In the genomic region with DNA sequence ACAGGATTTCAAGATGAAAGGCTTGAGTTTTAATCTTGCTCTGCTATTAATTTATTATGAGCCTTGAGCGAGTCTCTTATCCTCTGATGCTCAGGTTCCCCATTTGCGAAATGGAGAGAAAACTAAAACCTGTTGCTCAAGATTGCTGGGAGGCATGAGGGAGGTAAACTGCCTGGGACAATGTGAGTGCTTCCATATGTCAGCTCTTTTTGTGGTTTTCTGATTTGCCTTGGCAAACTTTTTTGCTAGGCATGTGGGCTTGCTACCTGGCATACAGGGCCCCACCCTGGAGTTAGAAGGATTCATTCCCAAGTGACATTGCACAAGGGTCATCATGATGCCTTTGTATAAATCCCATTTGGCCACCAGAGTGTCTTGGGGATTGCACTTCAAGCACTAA, we compare ENCODE assay signal across 24 cellular contexts. TPM values are rescaled to one million over a fixed set of nuclear protein-coding genes. Genes with fewer than 3 reads are reported as not detected.
DNase-seq lines count a peak whose midpoint lies in the region; ATAC-seq and TF ChIP-seq lines count a peak whose summit lies in the region.
"Had no signal": no experiment of that assay in that cellular context is flagged by ENCODE, and none has a peak within 500 bp of the region (broad histone marks: within the 10 kb centered on the region; RNA-seq: fewer than 3 reads in every experiment).

No MANE protein-coding gene starts in this region.

- H3K36me3 ChIP-seq in esophagus muscularis mucosa = no peaks in the 10 kb centered on the region
- no peaks in the 10 kb centered on the region for H3K36me3 ChIP-seq in muscle layer of colon (ENCODE audit: insufficient read depth, low read length)
- H3K36me3 ChIP-seq: BLaER1 treated with 17β-estradiol and CSF1 and Interleukin-3, amounts not matched to agents 10 nM and 100 nM had no signal

- TF ChIP-seq POLR2A in esophagus muscularis mucosa (IDR thresholded peaks at IDR 0.05; ENCODE audit: low read depth) = no peak

- no peak overlapping the region for H3K4ac ChIP-seq in H9 (ENCODE audit: low read depth, low read length)

- intact Hi-C loops in esophagus muscularis mucosa (cut with DNase I) = no loop called here

- no peak overlapping the region for H3K4me3 ChIP-seq in AG10803 (ENCODE audit: low read length)
- no peak overlapping the region for H3K4me3 ChIP-seq in esophagus muscularis mucosa
- no peak overlapping the region for H3K4me3 ChIP-seq in muscle layer of colon (ENCODE audit: low read depth in 1 of 2, low read length in 2 of 2)
- H3K4me3 ChIP-seq: BLaER1 treated with 17β-estradiol and CSF1 and Interleukin-3, amounts not matched to agents 10 nM and 100 nM; GM23248 had no signal

- H3K23me2 ChIP-seq in H9 (ENCODE audit: insufficient read length, low read depth, low read length, poor library complexity, severe bottlenecking) = no peaks in the 10 kb centered on the region

- ATAC-seq in activated naive CD8-positive, alpha-beta T cell treated with anti-CD3 and anti-CD28 coated beads, Interleukin-2, amount 50 U/mL, for 24 hours = no peak
- ATAC-seq in naive thymus-derived CD8-positive, alpha-beta T cell = no peak
- ATAC-seq: HCT116 had no signal

- no peaks in the 10 kb centered on the region for H3K79me1 ChIP-seq in H9 (ENCODE audit: insufficient read depth, low read depth, low read length, poor library complexity, severe bottlenecking)

- H3K14ac ChIP-seq in H9 (ENCODE audit: insufficient read depth, low read length) = no peak overlapping the region

- DNase-seq in AG10803 (ENCODE audit: low read depth) (peak; percentile 81), H9 (peak; percentile 3), esophagus muscularis mucosa (ENCODE audit: extremely low spot score) (no peak), HT-29 (ENCODE audit: low spot score) (no peak), immature natural killer cell (no peak)
- no peak for DNase-seq in activated naive CD8-positive, alpha-beta T cell treated with anti-CD3 and anti-CD28 coated beads, Interleukin-2, amount 50 U/mL, for 24 hours
- DNase-seq in naive thymus-derived CD8-positive, alpha-beta T cell = no peak
- DNase-seq: Caco-2; CD4-positive, alpha-beta memory T cell; DMS 273 treated with DMSO at 0.1 percent for 48 hours; DMS79 treated with DMSO at 0.1 percent for 48 hours; GM23248; KG1; NCI-H1092 treated with DMSO at 0.1 percent for 48 hours; NCI-H1436 treated with DMSO at 0.1 percent for 48 hours; NCI-H1930; NCI-H226; NCI-H524 treated with DMSO at 0.1 percent for 48 hours; OCI-M1; Right ventricle myocardium superior had no signal

- no peak overlapping the region for H3K23ac ChIP-seq in H9 (ENCODE audit: insufficient read length, low read depth, low read length)

- H3K4me1 ChIP-seq in H9 (ENCODE audit: insufficient read depth, low read length) (peaks cover 2% of the 10 kb centered on the region; the same call in 1 of the 2 replicates), esophagus muscularis mucosa (peaks cover 47 to 100% (median 92%) of the 10 kb centered on the region in 4 donors), muscle layer of colon (ENCODE audit: insufficient read depth, low read length) (peaks cover 85% of the 10 kb centered on the region)
- H3K4me1 ChIP-seq: BLaER1 treated with 17β-estradiol and CSF1 and Interleukin-3, amounts not matched to agents 10 nM and 100 nM; Caco-2 had no signal

- H3K9me3 ChIP-seq in H9 (ENCODE audit: control insufficient read depth, low read depth, low read length) (no peaks in the 10 kb centered on the region), esophagus muscularis mucosa (no peaks in the 10 kb centered on the region), muscle layer of colon (ENCODE audit: low read length) (no peaks in the 10 kb centered on the region)
- H3K9me3 ChIP-seq: BLaER1 treated with 17β-estradiol and CSF1 and Interleukin-3, amounts not matched to agents 10 nM and 100 nM; Caco-2 had no signal

- no peak overlapping the region for H2BK20ac ChIP-seq in H9 (ENCODE audit: low read depth, low read length, poor library complexity, severe bottlenecking)

- no peak for TF ChIP-seq EP300 in esophagus muscularis mucosa (IDR thresholded peaks at IDR 0.05)

- H3K18ac ChIP-seq in H9 (ENCODE audit: insufficient read length, low read depth, low read length) = no peak overlapping the region

- no peak overlapping the region for H2BK120ac ChIP-seq in H9 (ENCODE audit: low read depth, low read length, poor library complexity, severe bottlenecking)

- H2AFZ ChIP-seq in H9 (ENCODE audit: low read length) = no peak overlapping the region
- H2AFZ ChIP-seq: GM23248 had no signal

- no CpG with 5 or more reads among the region's 2 CpGs for WGBS in H9 (ENCODE audit: extremely low coverage, insufficient read length, low lambda C conversion rate)
- WGBS in esophagus muscularis mucosa = 96% methylated on average over 2 of the region's 2 CpGs

- H4K5ac ChIP-seq in H9 (ENCODE audit: insufficient read length, low read depth, low read length) = no peak overlapping the region

- H3K27ac ChIP-seq in H9 (ENCODE audit: insufficient read length, low read depth, low read length) (no peak overlapping the region), esophagus muscularis mucosa (replicated peaks in 1 of 4) (peak overlapping the region; percentile 80 to 85 (median 84)), muscle layer of colon (ENCODE audit: low read depth, low read length) (peak overlapping the region; percentile 30)
- H3K27ac ChIP-seq: BLaER1 treated with 17β-estradiol and CSF1 and Interleukin-3, amounts not matched to agents 10 nM and 100 nM; GM23248 had no signal

- peaks cover 3% of the 10 kb centered on the region; the same call in 1 of the 2 replicates for H3K27me3 ChIP-seq in H9 (ENCODE audit: insufficient read depth, low read length)
- H3K27me3 ChIP-seq in esophagus muscularis mucosa = no peaks in the 10 kb centered on the region
- H3K27me3 ChIP-seq in muscle layer of colon (ENCODE audit: control insufficient read depth in 1 of 2, insufficient read depth in 2 of 2, low read length in 2 of 2) = no peaks in the 10 kb centered on the region
- H3K27me3 ChIP-seq: BLaER1 treated with 17β-estradiol and CSF1 and Interleukin-3, amounts not matched to agents 10 nM and 100 nM had no signal

- no peak overlapping the region for H2BK5ac ChIP-seq in H9 (ENCODE audit: insufficient read length, low read length)

- H3K79me2 ChIP-seq in H9 (ENCODE audit: insufficient read depth, low read length) = no peaks in the 10 kb centered on the region

- no peak overlapping the region for H3K4me2 ChIP-seq in H9 (ENCODE audit: insufficient read depth, insufficient read length, low read length)
- H3K4me2 ChIP-seq: BLaER1 treated with 17β-estradiol and CSF1 and Interleukin-3, amounts not matched to agents 10 nM and 100 nM had no signal

- H3K4me1 Mint-ChIP-seq in H9 (peaks cover 38 to 56% of the 10 kb centered on the region in 2 experiments), immature natural killer cell (no peaks in the 10 kb centered on the region)
- H3K4me1 Mint-ChIP-seq in activated naive CD8-positive, alpha-beta T cell treated with anti-CD3 and anti-CD28 coated beads, Interleukin-2, amount 50 U/mL, for 24 hours = peaks cover 12% of the 10 kb centered on the region
- H3K4me1 Mint-ChIP-seq in naive thymus-derived CD8-positive, alpha-beta T cell = peaks cover 15 to 31% (median 22%) of the 10 kb centered on the region in 4 donors

- H2BK12ac ChIP-seq in H9 (ENCODE audit: insufficient read length, low read depth, low read length) = no peak overlapping the region

- H3K9me3 Mint-ChIP-seq in H9 (no peaks in the 10 kb centered on the region; a peak in 2 of 5 replicates), immature natural killer cell (peaks cover 0 to 1% (median 0%) of the 10 kb centered on the region in 6 donors)
- no peaks in the 10 kb centered on the region for H3K9me3 Mint-ChIP-seq in activated naive CD8-positive, alpha-beta T cell treated with anti-CD3 and anti-CD28 coated beads, Interleukin-2, amount 50 U/mL, for 24 hours
- H3K9me3 Mint-ChIP-seq in naive thymus-derived CD8-positive, alpha-beta T cell = no peaks in the 10 kb centered on the region

- H4K91ac ChIP-seq in H9 (ENCODE audit: insufficient read length, low read depth, low read length) = no peak overlapping the region

- H3K27me3 Mint-ChIP-seq in H9 (ENCODE audit: low read depth) (peaks cover 30% of the 10 kb centered on the region), immature natural killer cell (ENCODE audit: low read depth in 3 of 3) (peaks cover 0 to 7% (median 4%) of the 10 kb centered on the region in 3 donors)
- H3K27me3 Mint-ChIP-seq in activated naive CD8-positive, alpha-beta T cell treated with anti-CD3 and anti-CD28 coated beads, Interleukin-2, amount 50 U/mL, for 24 hours = no peaks in the 10 kb centered on the region
- peaks cover 0 to 2% (median 0%) of the 10 kb centered on the region in 5 donors for H3K27me3 Mint-ChIP-seq in naive thymus-derived CD8-positive, alpha-beta T cell
- H3K27me3 Mint-ChIP-seq: CD4-positive, alpha-beta memory T cell had no signal

- TF ChIP-seq CTCF in AG10803 (conservative IDR thresholded peaks at IDR 0.05; ENCODE audit: low read length) = peak; percentile 13; the same call in 1 of the 2 replicates
- no peak for TF ChIP-seq CTCF in H9 (conservative IDR thresholded peaks at IDR 0.05)
- TF ChIP-seq CTCF in esophagus muscularis mucosa (IDR thresholded peaks at IDR 0.05) = no peak

- H3T11ph ChIP-seq in H9 (ENCODE audit: low read length) = no peak overlapping the region

- H2BK15ac ChIP-seq in H9 (ENCODE audit: low read depth, low read length) = no peak overlapping the region

- H4K8ac ChIP-seq in H9 (replicated peaks; ENCODE audit: insufficient read length, low read depth, low read length) = no peak overlapping the region

- H3K36me3 Mint-ChIP-seq in H9 (ENCODE audit: insufficient read depth in 1 of 3, low read depth in 3 of 3) (peaks cover 0 to 4% (median 2%) of the 10 kb centered on the region in 3 experiments; a peak in 2 of 7 replicates), immature natural killer cell (no peaks in the 10 kb centered on the region)
- H3K36me3 Mint-ChIP-seq in activated naive CD8-positive, alpha-beta T cell treated with anti-CD3 and anti-CD28 coated beads, Interleukin-2, amount 50 U/mL, for 24 hours (ENCODE audit: low read depth) = no peaks in the 10 kb centered on the region
- peaks cover 0 to 3% (median 0%) of the 10 kb centered on the region in 3 donors for H3K36me3 Mint-ChIP-seq in naive thymus-derived CD8-positive, alpha-beta T cell

- H3K9ac ChIP-seq in H9 (ENCODE audit: extremely low read depth, insufficient read length, low read length) (no peak overlapping the region), muscle layer of colon (ENCODE audit: low read length) (no peak overlapping the region)
- H3K9ac ChIP-seq: BLaER1 treated with 17β-estradiol and CSF1 and Interleukin-3, amounts not matched to agents 10 nM and 100 nM; GM23248 had no signal

- no peak overlapping the region for H2AK5ac ChIP-seq in H9 (ENCODE audit: insufficient read length, low read length)

- H3K56ac ChIP-seq in H9 (ENCODE audit: insufficient read length, low read depth, low read length) = no peak overlapping the region

- POLR2A ChIA-PET in naive thymus-derived CD8-positive, alpha-beta T cell (lab: Charles Lee) = no interaction called here

- H3K27ac Mint-ChIP-seq in H9 (no peak overlapping the region), immature natural killer cell (no peak overlapping the region)
- no peak overlapping the region for H3K27ac Mint-ChIP-seq in activated naive CD8-positive, alpha-beta T cell treated with anti-CD3 and anti-CD28 coated beads, Interleukin-2, amount 50 U/mL, for 24 hours
- no peak overlapping the region for H3K27ac Mint-ChIP-seq in naive thymus-derived CD8-positive, alpha-beta T cell

- no peaks in the 10 kb centered on the region for H4K20me1 ChIP-seq in H9 (ENCODE audit: control insufficient read depth, insufficient read depth, insufficient read length)
- H4K20me1 ChIP-seq: BLaER1 treated with 17β-estradiol and CSF1 and Interleukin-3, amounts not matched to agents 10 nM and 100 nM had no signal

- no peak overlapping the region for H3K4me3 Mint-ChIP-seq in H9
- no peak overlapping the region for H3K4me3 Mint-ChIP-seq in activated naive CD8-positive, alpha-beta T cell treated with anti-CD3 and anti-CD28 coated beads, Interleukin-2, amount 50 U/mL, for 24 hours
- no peak overlapping the region for H3K4me3 Mint-ChIP-seq in naive thymus-derived CD8-positive, alpha-beta T cell
- H3K4me3 Mint-ChIP-seq in immature natural killer cell = no peak overlapping the region

RNA-seq across cellular contexts. Expression of gene TSPAN18, which starts 22.4 kb away (rescaled TPM):
- total RNA-seq in H9 (2021) (25.3 and 26.5 TPM in 2 replicates), esophagus muscularis mucosa (10 to 100 TPM; 27.7 to 70.1 (median 50.2) TPM)
- not detected in 2 replicates for total RNA-seq in HT-29 (2014; rRNA removed; shearing (Covaris generic))
- total RNA-seq in naive thymus-derived CD8-positive, alpha-beta T cell = 1 to 10 TPM; 1.3 to 1.5 TPM
- polyA plus RNA-seq in naive thymus-derived CD8-positive, alpha-beta T cell = 1 to 10 TPM in 2 of 3 donors, under 1 TPM in 1; 0.73 to 5.5 (median 4.1) TPM
- under 1 TPM; 0.84 to 0.93 (median 0.86) TPM for polyA plus RNA-seq in immature natural killer cell
- total RNA-seq: SK-MEL-5 had no signal

Comparison
In these comparisons a context has a peak if more than half of its experiments do, and no peak if none do; other contexts are left out.
1. DNase-seq: peak in AG10803 (single experiment) and H9 (single experiment); none in esophagus muscularis mucosa (single experiment), HT-29 (single experiment), activated naive CD8-positive, alpha-beta T cell treated with anti-CD3 and anti-CD28 coated beads, Interleukin-2, amount 50 U/mL, for 24 hours (single experiment), naive thymus-derived CD8-positive, alpha-beta T cell (0 of 10) and immature natural killer cell (0 of 3).
2. RNA of gene TSPAN18, which starts 22.4 kb away (total RNA-seq): 27.7 to 70.1 TPM in esophagus muscularis mucosa and 25.3 to 26.5 TPM in H9; 1.3 to 1.5 TPM in naive thymus-derived CD8-positive, alpha-beta T cell and not detected in HT-29; every median in the first group is over 10 times any median in the second.